Comparison of ENCODE assay signal across 19 cellular contexts in genomic region chr7:115267503-115267902, GRCh38.
A peak's percentile ranks its signal among the peaks of the same experiment; 100 is the strongest.
DNase-seq lines count a peak whose midpoint lies in the region; ATAC-seq and TF ChIP-seq lines count a peak whose summit lies in the region.
"Had no signal": no experiment of that assay in that cellular context is flagged by ENCODE, and none has a peak within 500 bp of the region (broad histone marks: within the 10 kb centered on the region; RNA-seq: fewer than 3 reads in every experiment).

No MANE protein-coding gene starts in this region.

- no peak overlapping the region for H3K4me3 ChIP-seq in A673 (ENCODE audit: low read depth, low read length, poor library complexity, severe bottlenecking)
- H3K4me3 ChIP-seq in sigmoid colon, result no peak overlapping the region
- H3K4me3 ChIP-seq: skin epidermis had no signal

- no TSS peak for BruUV-seq in A673 (replicated peaks; lab: Mats Ljungman, UMichigan)

- H3K27me3 ChIP-seq in A673 (replicated peaks; ENCODE audit: insufficient read depth, low read depth, low read length, poor library complexity), result no peaks in the 10 kb centered on the region
- H3K27me3 ChIP-seq in sigmoid colon, result no peaks in the 10 kb centered on the region

- H3K27ac ChIP-seq in A673 (ENCODE audit: low read depth, low read length, poor library complexity, severe bottlenecking), result no peak overlapping the region
- no peak overlapping the region for H3K27ac ChIP-seq in sigmoid colon
- H3K27ac ChIP-seq: C4-2B, skin epidermis had no signal

- H3K36me3 ChIP-seq in A673 (ENCODE audit: insufficient read depth, low read length, poor library complexity, severe bottlenecking) (no peaks in the 10 kb centered on the region), sigmoid colon (no peaks in the 10 kb centered on the region)

- intact Hi-C loops in A673 (cut with micrococcal nuclease; ENCODE audit: unreplicated experiment), result no loop called here
- intact Hi-C loops in sigmoid colon (cut with DNase I), result no loop called here

- no peak for TF ChIP-seq EP300 in sigmoid colon (IDR thresholded peaks at IDR 0.05)

- CTCF ChIA-PET in A673 (lab: Charles Lee), result no interaction called here

- ATAC-seq in GM18907 (IDR thresholded peaks at IDR 0.05; ENCODE audit: unreplicated experiment) (peak; percentile 45), HG03103 (IDR thresholded peaks at IDR 0.05; ENCODE audit: low read depth, unreplicated experiment) (peak; percentile 70)
- ATAC-seq: activated naive CD8-positive, alpha-beta T cell treated with anti-CD3 and anti-CD28 coated beads, Interleukin-2, amount 50 U/mL, for 24 hours; left ventricle myocardium superior; Panc1 had no signal

- POLR2A ChIA-PET in A673 (lab: Charles Lee; ENCODE audit: low non-redundant PET), result no interaction called here

- no peak for TF ChIP-seq POLR2A in sigmoid colon (IDR thresholded peaks at IDR 0.05)

- peak; percentile 81 for DNase-seq in COR-L47 (lab: John Stamatoyannopoulos, UW)
- DNase-seq in NCI-H69 (lab: John Stamatoyannopoulos, UW), result peak; percentile 92
- no peak for DNase-seq in activated CD8-positive, alpha-beta memory T cell treated with anti-CD3 and anti-CD28 coated beads, Interleukin-2, amount 50 U/mL, for 4 hours
- no peak for DNase-seq in cerebellum (ENCODE audit: low spot score)
- DNase-seq in A673 (ENCODE audit: low spot score), result no peak
- DNase-seq in sigmoid colon, result no peak
- DNase-seq: activated CD4-positive, CD25-positive, alpha-beta regulatory T cell; activated naive CD8-positive, alpha-beta T cell treated with anti-CD3 and anti-CD28 coated beads, Interleukin-2, amount 50 U/mL, for 24 hours; DMS 273 treated with DMSO at 0.1 percent for 48 hours; GDM1; immature natural killer cell; left ventricle myocardium superior; NCI-H1417 treated with DMSO at 0.1 percent for 48 hours; stimulated activated CD4-positive, alpha-beta T cell treated with anti-CD3 and anti-CD28 coated beads, Interleukin-2, amount 100 ng/mL, for 48 hours had no signal

- TF ChIP-seq CTCF in A673 (conservative IDR thresholded peaks at IDR 0.05; ENCODE audit: low read depth, low read length) (no peak), sigmoid colon (IDR thresholded peaks at IDR 0.05) (no peak)

- no peaks in the 10 kb centered on the region for H3K4me1 ChIP-seq in A673 (ENCODE audit: insufficient read depth, low read length, poor library complexity, severe bottlenecking)
- H3K4me1 ChIP-seq in sigmoid colon, result no peaks in the 10 kb centered on the region

- H3K9me3 ChIP-seq in A673 (ENCODE audit: low read depth, low read length, poor library complexity, severe bottlenecking) (no peaks in the 10 kb centered on the region), sigmoid colon (no peaks in the 10 kb centered on the region)

Comparison
In these comparisons a context has a peak if more than half of its experiments do, and no peak if none do; other contexts are left out.
1. DNase-seq: peak in COR-L47 (single experiment) and NCI-H69 (single experiment); none in activated CD8-positive, alpha-beta memory T cell treated with anti-CD3 and anti-CD28 coated beads, Interleukin-2, amount 50 U/mL, for 4 hours (single experiment), cerebellum (single experiment), A673 (single experiment) and sigmoid colon (single experiment).